13 cellular contexts compared by ENCODE assay signal in genomic region chr3:52848617-52849016, GRCh38. TPM values are rescaled to one million over a fixed set of nuclear protein-coding genes. Genes with fewer than 3 reads are reported as not detected.
DNase-seq lines count a peak whose midpoint lies in the region; ATAC-seq and TF ChIP-seq lines count a peak whose summit lies in the region.
"Had no signal": no experiment of that assay in that cellular context is flagged by ENCODE, and none has a peak within 500 bp of the region (broad histone marks: within the 10 kb centered on the region; RNA-seq: fewer than 3 reads in every experiment).

No MANE protein-coding gene starts in this region.

- H3K27me3 ChIP-seq in esophagus squamous epithelium: no peaks in the 10 kb centered on the region
- H3K27me3 ChIP-seq in osteoblast (ENCODE audit: insufficient read depth, low read length): no peaks in the 10 kb centered on the region
- no peaks in the 10 kb centered on the region for H3K27me3 ChIP-seq in colonic mucosa
- H3K27me3 ChIP-seq: adrenal gland, BE2C had no signal

- H3K9me3 ChIP-seq in esophagus squamous epithelium: no peaks in the 10 kb centered on the region
- H3K9me3 ChIP-seq in osteoblast (ENCODE audit: low read depth, low read length): no peaks in the 10 kb centered on the region
- no peaks in the 10 kb centered on the region for H3K9me3 ChIP-seq in colonic mucosa
- H3K9me3 ChIP-seq: adrenal gland, BE2C had no signal

- DNase-seq in AG09309 (ENCODE audit: low read depth) (peak; percentile 39), NCI-H226 (peak; percentile 13), esophagus squamous epithelium (lab: John Stamatoyannopoulos, UW) (no peak), osteoblast (ENCODE audit: insufficient read length, low spot score, missing footprints) (peak; percentile 93), NCI-H1694 (lab: John Stamatoyannopoulos, UW) (no peak), colonic mucosa (no peak)
- DNase-seq: BE2C; left cardiac atrium; NCI-H2029; stimulated activated naive CD8-positive, alpha-beta T cell treated with anti-CD3 and anti-CD28 coated beads, Interleukin-15, amount 100 ng/mL, for 72 hours had no signal

- H3K4me1 ChIP-seq in esophagus squamous epithelium (peaks cover 0 to 41% (median 28%) of the 10 kb centered on the region in 3 donors), osteoblast (ENCODE audit: insufficient read depth, low read length) (peaks cover 8% of the 10 kb centered on the region), colonic mucosa (no peaks in the 10 kb centered on the region)
- H3K4me1 ChIP-seq: BE2C had no signal

- H3K4me3 ChIP-seq in AG09309 (ENCODE audit: control insufficient read depth, low read depth, low read length) (no peak overlapping the region), esophagus squamous epithelium (no peak overlapping the region), osteoblast (ENCODE audit: insufficient read depth, low read length) (no peak overlapping the region), colonic mucosa (no peak overlapping the region)
- H3K4me3 ChIP-seq: adrenal gland had no signal

- H3K36me3 ChIP-seq in esophagus squamous epithelium (peaks cover 0 to 69% (median 6%) of the 10 kb centered on the region in 3 donors), osteoblast (ENCODE audit: insufficient read depth, low read length) (peaks cover 11% of the 10 kb centered on the region), colonic mucosa (no peaks in the 10 kb centered on the region)
- H3K36me3 ChIP-seq: BE2C had no signal

- H4K20me1 ChIP-seq in osteoblast (ENCODE audit: insufficient read depth, low read length): peaks cover 6% of the 10 kb centered on the region

- H3K9ac ChIP-seq in colonic mucosa (ENCODE audit: low read depth in 2 of 2, low read length in 2 of 2): no peak overlapping the region

- TF ChIP-seq CTCF in AG09309 (IDR thresholded peaks at IDR 0.05; ENCODE audit: control insufficient read depth, insufficient read depth, low read depth, low read length, missing control alignments) (no peak), esophagus squamous epithelium (IDR thresholded peaks at IDR 0.05) (no peak), osteoblast (IDR thresholded peaks at IDR 0.05; ENCODE audit: extremely low read depth, low read depth, low read length) (no peak), colonic mucosa (IDR thresholded peaks at IDR 0.05) (no peak)

- intact Hi-C loops in esophagus squamous epithelium (cut with DNase I) (no loop called here), colonic mucosa (cut with DNase I) (no loop called here)

- TF ChIP-seq POLR2A in esophagus squamous epithelium (IDR thresholded peaks at IDR 0.05): no peak

- no peak overlapping the region for H3K4me2 ChIP-seq in osteoblast (ENCODE audit: insufficient read depth, low read length)

- no peak overlapping the region for H2AFZ ChIP-seq in osteoblast (ENCODE audit: low read length)

- H3K27ac ChIP-seq in esophagus squamous epithelium: peak overlapping the region in 3 of 4 donors; percentile 42 to 79 (median 57)
- H3K27ac ChIP-seq in osteoblast (ENCODE audit: low read depth, low read length): no peak overlapping the region
- H3K27ac ChIP-seq in colonic mucosa: no peak overlapping the region
- H3K27ac ChIP-seq: adrenal gland had no signal

- 44 to 48% methylated on average over 4 to 6 of the region's 7 CpGs for WGBS in esophagus squamous epithelium, 2 donors

- no peaks in the 10 kb centered on the region for H3K79me2 ChIP-seq in osteoblast (ENCODE audit: insufficient read depth, low read length)

- ATAC-seq in GM19328 (IDR thresholded peaks at IDR 0.05; ENCODE audit: unreplicated experiment) (no peak), GM18870 (IDR thresholded peaks at IDR 0.05; ENCODE audit: unreplicated experiment) (no peak)
- ATAC-seq: stimulated activated naive CD8-positive, alpha-beta T cell treated with anti-CD3 and anti-CD28 coated beads, Interleukin-15, amount 100 ng/mL, for 72 hours had no signal

RNA-seq across cellular contexts. Expression of gene MUSTN1, which starts 13.8 kb away (rescaled TPM):
- total RNA-seq in esophagus squamous epithelium: 10 to 100 TPM in 1 of 4 donors, 1 to 10 TPM in 2, not detected in 1; 4.2 to 15.7 (median 5.7) TPM
- total RNA-seq in osteoblast: 1.4 TPM in 1 of 2 replicates, not detected in the other
- total RNA-seq in colonic mucosa: 1 to 10 TPM; 1.5 to 3.2 TPM

RNA-seq across cellular contexts. Expression of gene ITIH4, which starts 18.1 kb away (rescaled TPM):
- total RNA-seq in esophagus squamous epithelium (1 to 10 TPM in 3 of 4 donors, under 1 TPM in 1; 0.22 to 2.3 (median 1.5) TPM), osteoblast (2.5 and 3.5 TPM in 2 replicates), colonic mucosa (1 to 10 TPM; 2.1 to 7.3 TPM)

RNA-seq across cellular contexts. Expression of gene STIMATE, which starts 48.7 kb away (rescaled TPM):
- total RNA-seq in esophagus squamous epithelium (10 to 100 TPM in 3 of 4 donors, 1 to 10 TPM in 1; 7.0 to 14.7 (median 12.4) TPM), osteoblast (11.5 and 18.5 TPM in 2 replicates), colonic mucosa (10 to 100 TPM in 1 of 2 donors, 1 to 10 TPM in 1; 7.4 to 15.3 TPM)

RNA-seq across cellular contexts. Expression of gene ITIH3, which starts 54.0 kb away (rescaled TPM):
- 1 to 10 TPM in 2 of 4 donors, under 1 TPM in 1, not detected in 1; 0.26 to 3.7 (median 1.3) TPM for total RNA-seq in esophagus squamous epithelium
- under 0.01 TPM in 1 of 2 replicates, not detected in the other for total RNA-seq in osteoblast
- total RNA-seq in colonic mucosa: under 1 TPM; 0.32 to 0.82 TPM

Comparison
In these comparisons a context has a peak if more than half of its experiments do, and no peak if none do; other contexts are left out.
1. DNase-seq: peak in AG09309 (single experiment), NCI-H226 (single experiment) and osteoblast (single experiment); none in esophagus squamous epithelium (single experiment), NCI-H1694 (single experiment) and colonic mucosa (single experiment).
2. H3K27ac ChIP-seq: peak in esophagus squamous epithelium (3 of 4); none in osteoblast (single experiment) and colonic mucosa (single experiment).